1 cellular context compared by ENCODE assay signal in the genomic region with DNA sequence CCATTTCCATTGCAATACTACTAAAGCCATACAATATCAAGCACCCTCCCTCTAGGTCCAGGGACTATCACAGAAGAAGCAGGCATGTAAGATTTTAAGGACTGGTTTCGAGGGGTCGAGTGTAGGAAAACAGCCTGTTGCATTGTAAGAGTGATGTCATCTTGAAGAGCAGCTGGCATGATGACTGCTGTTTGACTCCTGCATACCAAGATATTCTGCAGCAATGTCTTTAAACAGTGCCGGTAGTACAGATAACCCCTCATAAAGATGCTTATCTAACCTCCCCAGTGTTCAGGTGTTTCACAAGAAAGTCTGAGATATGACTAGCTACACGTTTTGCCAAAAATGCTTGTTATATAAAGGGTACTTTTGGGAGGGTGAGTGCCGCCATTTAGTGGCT.
A peak's percentile ranks its signal among the peaks of the same experiment; 100 is the strongest.
TF ChIP-seq lines count a peak whose summit lies in the region.

No MANE protein-coding gene starts in this region.

TF ChIP-seq in endothelial cell of umbilical vein, 7 proteins besides CTCF, POLR2A, EP300 and RAD21:
- TF ChIP-seq JUN (IDR thresholded peaks at IDR 0.05; ENCODE audit: borderline replicate concordance, insufficient read depth, insufficient read length, low read depth) (peak; percentile 5), MYC (IDR thresholded peaks at IDR 0.05; ENCODE audit: low read depth, low read length) (no peak)
